18 cellular contexts compared by ENCODE assay signal in the genomic region with DNA sequence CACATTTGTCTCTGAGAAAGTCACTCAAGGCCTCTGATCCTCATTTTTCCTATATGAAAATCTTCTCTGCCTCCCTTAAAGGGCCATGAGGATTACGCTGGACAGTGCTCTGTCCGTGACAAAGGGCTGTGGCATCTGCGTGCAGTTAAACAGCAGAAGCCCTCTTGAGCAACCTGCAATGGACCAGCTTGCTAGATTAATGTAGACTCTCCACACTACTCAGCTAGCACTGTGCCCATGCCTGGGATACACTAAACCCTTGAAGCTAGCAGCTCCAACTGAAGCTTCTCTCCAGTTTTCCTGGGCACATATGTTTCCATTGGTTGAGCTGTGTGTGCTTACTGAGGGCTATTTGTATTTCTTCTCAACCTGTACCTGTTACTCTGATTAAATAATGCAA.
DNase-seq lines count a peak whose midpoint lies in the region; ATAC-seq and TF ChIP-seq lines count a peak whose summit lies in the region.
"Had no signal": no experiment of that assay in that cellular context is flagged by ENCODE, and none has a peak within 500 bp of the region (broad histone marks: within the 10 kb centered on the region; RNA-seq: fewer than 3 reads in every experiment).

No MANE protein-coding gene starts in this region.

- TF ChIP-seq CTCF in KMS-11 (conservative IDR thresholded peaks at IDR 0.05; ENCODE audit: low read depth, low read length) (no peak), Peyer's patch (IDR thresholded peaks at IDR 0.05) (no peak)

- no peak overlapping the region for H3K9ac ChIP-seq in KMS-11
- H3K9ac ChIP-seq: SK-N-SH had no signal

- peaks cover 46% of the 10 kb centered on the region for H3K36me3 Mint-ChIP-seq in activated CD4-positive, alpha-beta T cell treated with anti-CD3 and anti-CD28 coated beads, Interleukin-2, amount 10 ng/mL, durations not matched to agents 7 days and 5 days (ENCODE audit: low read depth)
- peaks cover 4% of the 10 kb centered on the region for H3K36me3 Mint-ChIP-seq in activated naive CD8-positive, alpha-beta T cell
- H3K36me3 Mint-ChIP-seq in natural killer cell treated with Interleukin-12 subunit alpha and Interleukin-12 subunit beta and Interleukin-15 and Interleukin-18, amount 100 ng/mL, for 72 hours = peaks cover 22% of the 10 kb centered on the region

- H3K27me3 ChIP-seq in KMS-11 (ENCODE audit: insufficient read depth, low read depth) (no peaks in the 10 kb centered on the region), Peyer's patch (no peaks in the 10 kb centered on the region)
- H3K27me3 ChIP-seq: right atrium auricular region had no signal

- no peak overlapping the region for H2AFZ ChIP-seq in KMS-11 (ENCODE audit: low read depth)

- peak overlapping the region; percentile 67 for H3K27ac Mint-ChIP-seq in activated CD4-positive, alpha-beta T cell treated with anti-CD3 and anti-CD28 coated beads, Interleukin-2, amount 10 ng/mL, durations not matched to agents 7 days and 5 days
- peak overlapping the region; percentile 95 for H3K27ac Mint-ChIP-seq in activated naive CD8-positive, alpha-beta T cell
- H3K27ac Mint-ChIP-seq in natural killer cell treated with Interleukin-12 subunit alpha and Interleukin-12 subunit beta and Interleukin-15 and Interleukin-18, amount 100 ng/mL, for 72 hours = peak overlapping the region; percentile 77 to 98
- H3K27ac Mint-ChIP-seq: mesothelial cell of epicardium had no signal

- H4K20me1 ChIP-seq in KMS-11 (ENCODE audit: insufficient read depth) = no peaks in the 10 kb centered on the region

- peak overlapping the region; percentile 61; the same call in 1 of the 2 replicates for H3K27ac ChIP-seq in KMS-11
- no peak overlapping the region for H3K27ac ChIP-seq in Peyer's patch
- H3K27ac ChIP-seq: right atrium auricular region, VCaP had no signal

- H3K4me1 ChIP-seq in KMS-11 (ENCODE audit: low read depth, poor library complexity, severe bottlenecking) = peaks cover 88% of the 10 kb centered on the region
- H3K4me1 ChIP-seq in Peyer's patch = peaks cover 0 to 46% (median 22%) of the 10 kb centered on the region in 4 donors

- DNase-seq in activated CD4-positive, alpha-beta T cell treated with anti-CD3 and anti-CD28 coated beads, Interleukin-2, amount 10 ng/mL, durations not matched to agents 7 days and 5 days = no peak
- no peak for DNase-seq in activated CD4-positive, alpha-beta T cell treated with anti-CD3 and anti-CD28 coated beads for 1 hour
- no peak for DNase-seq in natural killer cell treated with Interleukin-12 subunit alpha and Interleukin-12 subunit beta and Interleukin-15 and Interleukin-18, amount 100 ng/mL, for 72 hours (ENCODE audit: low spot score)
- DNase-seq in pons (ENCODE audit: low spot score) (no peak), NCI-H1694 (lab: John Stamatoyannopoulos, UW) (no peak), Peyer's patch (no peak)
- DNase-seq: amniotic stem cell; central memory CD4-positive, alpha-beta T cell; HCEC 1CT; left cardiac atrium; NCI-H748 treated with DMSO at 0.1 percent for 48 hours; SK-N-SH had no signal

- no peaks in the 10 kb centered on the region for H3K79me2 ChIP-seq in KMS-11 (ENCODE audit: insufficient read depth, low read depth)

- no peaks in the 10 kb centered on the region for H3K36me3 ChIP-seq in KMS-11 (ENCODE audit: insufficient read depth)
- H3K36me3 ChIP-seq in Peyer's patch = no peaks in the 10 kb centered on the region
- H3K36me3 ChIP-seq: right atrium auricular region had no signal

- H3K27me3 Mint-ChIP-seq in activated CD4-positive, alpha-beta T cell treated with anti-CD3 and anti-CD28 coated beads, Interleukin-2, amount 10 ng/mL, durations not matched to agents 7 days and 5 days = peaks cover 6% of the 10 kb centered on the region
- H3K27me3 Mint-ChIP-seq in activated naive CD8-positive, alpha-beta T cell = no peaks in the 10 kb centered on the region
- H3K27me3 Mint-ChIP-seq in natural killer cell treated with Interleukin-12 subunit alpha and Interleukin-12 subunit beta and Interleukin-15 and Interleukin-18, amount 100 ng/mL, for 72 hours = peaks cover 9 to 14% of the 10 kb centered on the region in 2 donors

- POLR2A ChIA-PET in activated CD4-positive, alpha-beta T cell treated with anti-CD3 and anti-CD28 coated beads, Interleukin-2, amount 10 ng/mL, durations not matched to agents 7 days and 5 days (lab: Charles Lee) = no interaction called here

- CTCF ChIA-PET in activated CD4-positive, alpha-beta T cell treated with anti-CD3 and anti-CD28 coated beads, Interleukin-2, amount 10 ng/mL, durations not matched to agents 7 days and 5 days (lab: Charles Lee) = interaction anchor here (0.6 to 1.1 kb wide), 5 partner anchors 8 to 32 kb away, joined by 3 to 7 read pairs (median 4); no protein-coding TSS in a partner anchor

- no peaks in the 10 kb centered on the region for H3K9me3 ChIP-seq in Peyer's patch

- peaks cover 94% of the 10 kb centered on the region for H3K4me1 Mint-ChIP-seq in activated CD4-positive, alpha-beta T cell treated with anti-CD3 and anti-CD28 coated beads, Interleukin-2, amount 10 ng/mL, durations not matched to agents 7 days and 5 days
- H3K4me1 Mint-ChIP-seq in activated naive CD8-positive, alpha-beta T cell (ENCODE audit: low read depth) = peaks cover 87% of the 10 kb centered on the region
- H3K4me1 Mint-ChIP-seq in natural killer cell treated with Interleukin-12 subunit alpha and Interleukin-12 subunit beta and Interleukin-15 and Interleukin-18, amount 100 ng/mL, for 72 hours (ENCODE audit: low read depth in 2 of 2) = peaks cover 82 to 96% of the 10 kb centered on the region in 2 donors

- no peak for TF ChIP-seq POLR2A in Peyer's patch (IDR thresholded peaks at IDR 0.05)

- peaks cover 37% of the 10 kb centered on the region for H3K9me3 Mint-ChIP-seq in activated CD4-positive, alpha-beta T cell treated with anti-CD3 and anti-CD28 coated beads, Interleukin-2, amount 10 ng/mL, durations not matched to agents 7 days and 5 days
- H3K9me3 Mint-ChIP-seq in activated naive CD8-positive, alpha-beta T cell (ENCODE audit: low read depth) = peaks cover 9% of the 10 kb centered on the region
- H3K9me3 Mint-ChIP-seq in natural killer cell treated with Interleukin-12 subunit alpha and Interleukin-12 subunit beta and Interleukin-15 and Interleukin-18, amount 100 ng/mL, for 72 hours = peaks cover 12% of the 10 kb centered on the region

- no peak overlapping the region for H3K4me3 Mint-ChIP-seq in activated CD4-positive, alpha-beta T cell treated with anti-CD3 and anti-CD28 coated beads, Interleukin-2, amount 10 ng/mL, durations not matched to agents 7 days and 5 days
- peak overlapping the region; percentile 72 for H3K4me3 Mint-ChIP-seq in activated naive CD8-positive, alpha-beta T cell
- peak overlapping the region; percentile 80 for H3K4me3 Mint-ChIP-seq in natural killer cell treated with Interleukin-12 subunit alpha and Interleukin-12 subunit beta and Interleukin-15 and Interleukin-18, amount 100 ng/mL, for 72 hours
- H3K4me3 Mint-ChIP-seq: mesothelial cell of epicardium had no signal

- no peak overlapping the region for H3K4me3 ChIP-seq in KMS-11 (IDR thresholded peaks at IDR 0.05; ENCODE audit: insufficient read depth, low read depth, low read length)
- no peak overlapping the region for H3K4me3 ChIP-seq in Peyer's patch
- H3K4me3 ChIP-seq: right atrium auricular region had no signal

- peak overlapping the region; percentile 52 for H3K4me2 ChIP-seq in KMS-11
- H3K4me2 ChIP-seq: SK-N-SH had no signal

- ATAC-seq in natural killer cell treated with Interleukin-12 subunit alpha and Interleukin-12 subunit beta and Interleukin-15 and Interleukin-18, amount 100 ng/mL, for 72 hours = no peak
- ATAC-seq: left cardiac atrium, Panc1 had no signal
